ENCODE assay signal across 28 cellular contexts in the genomic region with DNA sequence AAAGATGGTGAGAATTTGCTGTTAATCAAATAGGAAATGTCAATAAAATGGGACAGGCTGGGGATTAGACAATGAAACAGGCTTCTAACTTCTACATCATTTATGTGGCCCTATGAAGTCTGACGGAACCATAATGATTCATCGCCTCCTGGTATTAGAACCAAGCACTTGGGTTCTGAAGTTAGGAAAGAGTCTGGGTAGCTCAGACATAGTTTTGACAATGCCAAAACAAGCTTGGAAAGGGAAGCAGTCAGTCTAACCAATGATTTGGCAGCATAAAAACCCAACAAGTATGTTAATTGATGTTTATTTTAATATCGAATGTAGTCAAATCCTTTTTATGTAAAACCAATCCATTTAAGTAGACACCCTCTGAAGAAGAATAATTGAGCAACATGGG.
DNase-seq lines count a peak whose midpoint lies in the region; ATAC-seq, FAIRE-seq and TF ChIP-seq lines count a peak whose summit lies in the region.
"Had no signal": no experiment of that assay in that cellular context is flagged by ENCODE, and none has a peak within 500 bp of the region (broad histone marks: within the 10 kb centered on the region; RNA-seq: fewer than 3 reads in every experiment).

No MANE protein-coding gene starts in this region.

- H3K4me3 ChIP-seq in AG10803 (ENCODE audit: low read length) (no peak overlapping the region), astrocyte (ENCODE audit: insufficient read depth, low read depth, low read length) (no peak overlapping the region), neural progenitor cell (no peak overlapping the region)
- H3K4me3 ChIP-seq: A549, BLaER1 had no signal

- H3K36me3 Mint-ChIP-seq in astrocyte (ENCODE audit: low read depth, unreplicated experiment) (no peaks in the 10 kb centered on the region), neural progenitor cell (no peaks in the 10 kb centered on the region), HFFc6 (ENCODE audit: low read depth) (no peaks in the 10 kb centered on the region)
- no peaks in the 10 kb centered on the region for H3K36me3 Mint-ChIP-seq in activated CD8-positive, alpha-beta memory T cell treated with anti-CD3 and anti-CD28 coated beads, Interleukin-2, amount 10 ng/mL, durations not matched to agents 7 days and 5 days
- H3K36me3 Mint-ChIP-seq: CD14-positive monocyte; CD4-positive, alpha-beta memory T cell; CD4-positive, CD25-positive, alpha-beta regulatory T cell; CD8-positive, alpha-beta memory T cell had no signal

- DNase-seq in AG10803 (ENCODE audit: low read depth) = peak; percentile 8
- peak; percentile 4 for DNase-seq in astrocyte (ENCODE audit: low read depth)
- peak; percentile 65 for DNase-seq in fibroblast of gingiva (ENCODE audit: low read depth)
- DNase-seq in neural progenitor cell (ENCODE audit: low spot score) = no peak
- no peak for DNase-seq in activated CD8-positive, alpha-beta memory T cell treated with anti-CD3 and anti-CD28 coated beads, Interleukin-2, amount 10 ng/mL, durations not matched to agents 7 days and 5 days
- DNase-seq in activated T-cell treated with anti-CD3 and anti-CD28 coated beads, Interleukin-2, amount 50 U/mL, for 1 hour = no peak
- DNase-seq in HFFc6 = no peak
- no peak for DNase-seq in ureter (ENCODE audit: low spot score)
- DNase-seq: BE2C; C1 segment of cervical spinal cord; CD4-positive, alpha-beta memory T cell; CD4-positive, CD25-positive, alpha-beta regulatory T cell; CD8-positive, alpha-beta memory T cell; COR-L47; DMS 273 treated with DMSO at 0.1 percent for 48 hours; DMS153; DMS53; DMS79; DND-41; EL; GF-D8 had no signal

- no peak for TF ChIP-seq CTCF in AG10803 (conservative IDR thresholded peaks at IDR 0.05; ENCODE audit: low read length)
- no peak for TF ChIP-seq CTCF in astrocyte (IDR thresholded peaks at IDR 0.05; ENCODE audit: insufficient read depth, low read depth, low read length)
- TF ChIP-seq CTCF in neural progenitor cell (IDR thresholded peaks at IDR 0.05) = no peak
- no peak for TF ChIP-seq CTCF in HFFc6 (IDR thresholded peaks at IDR 0.05)

- no peak for FAIRE-seq in astrocyte (lab: Jason Lieb, UNC)
- FAIRE-seq: A549, G401.6, GM12891, GM19239 had no signal

- H3K27me3 Mint-ChIP-seq in astrocyte (ENCODE audit: low read depth, unreplicated experiment) (no peaks in the 10 kb centered on the region), neural progenitor cell (ENCODE audit: insufficient read depth, low read depth) (peaks cover 3% of the 10 kb centered on the region), HFFc6 (ENCODE audit: insufficient read depth) (no peaks in the 10 kb centered on the region)
- H3K27me3 Mint-ChIP-seq in activated CD8-positive, alpha-beta memory T cell treated with anti-CD3 and anti-CD28 coated beads, Interleukin-2, amount 10 ng/mL, durations not matched to agents 7 days and 5 days = no peaks in the 10 kb centered on the region
- H3K27me3 Mint-ChIP-seq: CD4-positive, alpha-beta memory T cell; CD8-positive, alpha-beta memory T cell had no signal

- H3K9me3 ChIP-seq in astrocyte (ENCODE audit: insufficient read depth, low read depth, low read length) = no peaks in the 10 kb centered on the region
- no peaks in the 10 kb centered on the region for H3K9me3 ChIP-seq in neural progenitor cell (ENCODE audit: low read depth)
- H3K9me3 ChIP-seq: A549, BE2C, BLaER1 had no signal

- H3K4me1 ChIP-seq in astrocyte (ENCODE audit: insufficient read depth, low read length) (no peaks in the 10 kb centered on the region), neural progenitor cell (no peaks in the 10 kb centered on the region)
- H3K4me1 ChIP-seq: A549, BE2C, BLaER1 had no signal

- H2AFZ ChIP-seq in astrocyte (ENCODE audit: low read depth, low read length) (no peak overlapping the region), neural progenitor cell (replicated peaks) (peak overlapping the region; percentile 22)

- H3K4me1 Mint-ChIP-seq in astrocyte (ENCODE audit: low read depth, unreplicated experiment) (no peaks in the 10 kb centered on the region), neural progenitor cell (no peaks in the 10 kb centered on the region), HFFc6 (ENCODE audit: low read depth) (no peaks in the 10 kb centered on the region)
- H3K4me1 Mint-ChIP-seq in activated CD8-positive, alpha-beta memory T cell treated with anti-CD3 and anti-CD28 coated beads, Interleukin-2, amount 10 ng/mL, durations not matched to agents 7 days and 5 days = no peaks in the 10 kb centered on the region
- H3K4me1 Mint-ChIP-seq: CD14-positive monocyte; CD4-positive, alpha-beta memory T cell; CD4-positive, CD25-positive, alpha-beta regulatory T cell; CD8-positive, alpha-beta memory T cell had no signal

- no peak overlapping the region for H3K27ac Mint-ChIP-seq in astrocyte (ENCODE audit: unreplicated experiment)
- H3K27ac Mint-ChIP-seq in neural progenitor cell = no peak overlapping the region
- H3K27ac Mint-ChIP-seq in activated CD8-positive, alpha-beta memory T cell treated with anti-CD3 and anti-CD28 coated beads, Interleukin-2, amount 10 ng/mL, durations not matched to agents 7 days and 5 days = no peak overlapping the region
- no peak overlapping the region for H3K27ac Mint-ChIP-seq in HFFc6
- H3K27ac Mint-ChIP-seq: CD14-positive monocyte; CD4-positive, alpha-beta memory T cell; CD4-positive, CD25-positive, alpha-beta regulatory T cell; CD8-positive, alpha-beta memory T cell had no signal

- no peak for ATAC-seq in activated CD8-positive, alpha-beta memory T cell treated with anti-CD3 and anti-CD28 coated beads, Interleukin-2, amount 10 ng/mL, durations not matched to agents 7 days and 5 days
- ATAC-seq: A549 had no signal

- H3K27ac ChIP-seq in astrocyte (ENCODE audit: low read depth, low read length) (no peak overlapping the region), neural progenitor cell (no peak overlapping the region)
- H3K27ac ChIP-seq: 22Rv1, A549, BLaER1 had no signal

- no peaks in the 10 kb centered on the region for H3K36me3 ChIP-seq in astrocyte (ENCODE audit: insufficient read depth, low read length)
- H3K36me3 ChIP-seq in neural progenitor cell = no peaks in the 10 kb centered on the region
- H3K36me3 ChIP-seq: BE2C, BLaER1 had no signal

- CTCF ChIA-PET in activated CD8-positive, alpha-beta memory T cell treated with anti-CD3 and anti-CD28 coated beads, Interleukin-2, amount 10 ng/mL, durations not matched to agents 7 days and 5 days (lab: Charles Lee) = no interaction called here

- H3K27me3 ChIP-seq in astrocyte (ENCODE audit: insufficient read depth, low read length) = no peaks in the 10 kb centered on the region
- no peaks in the 10 kb centered on the region for H3K27me3 ChIP-seq in neural progenitor cell
- H3K27me3 ChIP-seq: BE2C, BLaER1 had no signal

- no peaks in the 10 kb centered on the region for H3F3A ChIP-seq in neural progenitor cell (ENCODE audit: low read depth)

- H4K20me1 ChIP-seq in astrocyte (ENCODE audit: insufficient read depth, low read length) (no peaks in the 10 kb centered on the region), neural progenitor cell (ENCODE audit: low read depth) (no peaks in the 10 kb centered on the region)
- H4K20me1 ChIP-seq: BLaER1 had no signal

- H3K4me3 Mint-ChIP-seq in astrocyte (ENCODE audit: unreplicated experiment) (no peak overlapping the region), neural progenitor cell (no peak overlapping the region), HFFc6 (no peak overlapping the region)
- no peak overlapping the region for H3K4me3 Mint-ChIP-seq in activated CD8-positive, alpha-beta memory T cell treated with anti-CD3 and anti-CD28 coated beads, Interleukin-2, amount 10 ng/mL, durations not matched to agents 7 days and 5 days
- H3K4me3 Mint-ChIP-seq: CD14-positive monocyte; CD4-positive, alpha-beta memory T cell; CD4-positive, CD25-positive, alpha-beta regulatory T cell; CD8-positive, alpha-beta memory T cell had no signal

- H3K9ac ChIP-seq in astrocyte (ENCODE audit: low read length) (no peak overlapping the region), neural progenitor cell (no peak overlapping the region)
- H3K9ac ChIP-seq: BLaER1 had no signal

- H3K4me2 ChIP-seq in astrocyte (ENCODE audit: low read length) = no peak overlapping the region
- no peak overlapping the region for H3K4me2 ChIP-seq in neural progenitor cell
- H3K4me2 ChIP-seq: A549, BLaER1 had no signal

- no peaks in the 10 kb centered on the region for H3K79me2 ChIP-seq in astrocyte (ENCODE audit: insufficient read depth, low read length)
- no peaks in the 10 kb centered on the region for H3K79me2 ChIP-seq in neural progenitor cell (ENCODE audit: low read depth)

- H3K9me3 Mint-ChIP-seq in astrocyte (ENCODE audit: unreplicated experiment) (no peaks in the 10 kb centered on the region), neural progenitor cell (no peaks in the 10 kb centered on the region), HFFc6 (no peaks in the 10 kb centered on the region; the same call in 1 of the 2 replicates)
- H3K9me3 Mint-ChIP-seq in activated CD8-positive, alpha-beta memory T cell treated with anti-CD3 and anti-CD28 coated beads, Interleukin-2, amount 10 ng/mL, durations not matched to agents 7 days and 5 days (ENCODE audit: low read depth) = no peaks in the 10 kb centered on the region
- H3K9me3 Mint-ChIP-seq: CD8-positive, alpha-beta memory T cell had no signal

Comparison
In these comparisons a context has a peak if more than half of its experiments do, and no peak if none do; other contexts are left out.
1. DNase-seq: peak in AG10803 (single experiment), astrocyte (single experiment) and fibroblast of gingiva (single experiment); none in neural progenitor cell (single experiment), activated CD8-positive, alpha-beta memory T cell treated with anti-CD3 and anti-CD28 coated beads, Interleukin-2, amount 10 ng/mL, durations not matched to agents 7 days and 5 days (single experiment), activated T-cell treated with anti-CD3 and anti-CD28 coated beads, Interleukin-2, amount 50 U/mL, for 1 hour (single experiment), HFFc6 (single experiment) and ureter (single experiment).